18 cellular contexts compared by ENCODE assay signal in genomic region chr13:91154553-91154952, GRCh38.
A peak's percentile ranks its signal among the peaks of the same experiment; 100 is the strongest.
DNase-seq lines count a peak whose midpoint lies in the region; ATAC-seq, FAIRE-seq and TF ChIP-seq lines count a peak whose summit lies in the region.
"Had no signal": no experiment of that assay in that cellular context is flagged by ENCODE, and none has a peak within 500 bp of the region (broad histone marks: within the 10 kb centered on the region; RNA-seq: fewer than 3 reads in every experiment).

No MANE protein-coding gene starts in this region.

- WGBS in mesodermal cell (ENCODE audit: insufficient coverage in 2 of 2), 2 experiments = 47% methylated on average over 3 of the region's 3 CpGs; no CpG with 5 or more reads in 1 of the 2 experiments
- WGBS in mammary epithelial cell (ENCODE audit: low coverage, missing lambda C conversion rate) = 56% methylated on average over 3 of the region's 3 CpGs

- H3K36me3 ChIP-seq in BJ (ENCODE audit: control insufficient read depth, insufficient read depth, low read length) = no peaks in the 10 kb centered on the region
- H3K36me3 ChIP-seq in astrocyte (ENCODE audit: insufficient read depth, low read length) = no peaks in the 10 kb centered on the region
- no peaks in the 10 kb centered on the region for H3K36me3 ChIP-seq in mesodermal cell (ENCODE audit: control insufficient read depth, insufficient read depth, low read length)
- no peaks in the 10 kb centered on the region for H3K36me3 ChIP-seq in mammary epithelial cell (ENCODE audit: insufficient read depth, low read length)
- H3K36me3 ChIP-seq: cardiac muscle cell, vagina had no signal

- POLR2A ChIA-PET in BJ (lab: Charles Lee) = no interaction called here

- H3K4me1 ChIP-seq in astrocyte (ENCODE audit: insufficient read depth, low read length) (no peaks in the 10 kb centered on the region), mesodermal cell (ENCODE audit: control insufficient read depth, insufficient read depth, low read length, poor library complexity, severe bottlenecking) (no peaks in the 10 kb centered on the region), mammary epithelial cell (ENCODE audit: insufficient read depth, low read length) (no peaks in the 10 kb centered on the region)
- H3K4me1 ChIP-seq: vagina had no signal

- H3K27ac ChIP-seq in astrocyte (ENCODE audit: low read depth, low read length) = no peak overlapping the region
- peak overlapping the region; percentile 23 for H3K27ac ChIP-seq in mesodermal cell (ENCODE audit: low read depth, low read length, severe bottlenecking)
- no peak overlapping the region for H3K27ac ChIP-seq in mammary epithelial cell (ENCODE audit: insufficient read depth, low read depth, low read length)
- H3K27ac ChIP-seq: cardiac muscle cell, HL-60, vagina had no signal

- dilution Hi-C loops in mammary epithelial cell (cut with HindIII; ENCODE audit: low sequenced_read_pairs) = no loop called here

- DNase-seq in BJ (ENCODE audit: low read depth) (peak; percentile 19), MV-4-11 (lab: John Stamatoyannopoulos, UW) (peak; percentile 79), astrocyte (ENCODE audit: low read depth) (peak; percentile 55), GM19240 (ENCODE audit: insufficient read length, low spot score) (no peak), mammary epithelial cell (no peak)
- DNase-seq in activated CD4-positive, CD25-positive, alpha-beta regulatory T cell (lab: John Stamatoyannopoulos, UW) = no peak
- DNase-seq: activated naive CD4-positive, alpha-beta T cell treated with anti-CD3 and anti-CD28 coated beads, Interleukin-2, amount 10 ng/mL, durations not matched to agents 7 days and 5 days; hippocampal formation; NCI-H2171; T-helper 9 cell had no signal

- intact Hi-C loops in mammary epithelial cell (cut with micrococcal nuclease) = no loop called here

- peaks cover 12% of the 10 kb centered on the region for H3K4me1 Mint-ChIP-seq in astrocyte (ENCODE audit: low read depth, unreplicated experiment)
- H3K4me1 Mint-ChIP-seq: activated naive CD4-positive, alpha-beta T cell treated with anti-CD3 and anti-CD28 coated beads, Interleukin-2, amount 10 ng/mL, durations not matched to agents 7 days and 5 days; stimulated activated memory B cell treated with anti-CD40 and anti-IgM and Interleukin-4, amounts not matched to agents 10 μg/mL and 1 μg/mL and 100 μg/mL, for 72 hours had no signal

- ATAC-seq in GM21423 (IDR thresholded peaks at IDR 0.05; ENCODE audit: unreplicated experiment) = no peak
- ATAC-seq: Panc1; stimulated activated memory B cell treated with anti-CD40 and anti-IgM and Interleukin-4, amounts not matched to agents 10 μg/mL and 1 μg/mL and 100 μg/mL, for 72 hours had no signal

- H4K20me1 ChIP-seq in astrocyte (ENCODE audit: insufficient read depth, low read length) = no peaks in the 10 kb centered on the region
- no peaks in the 10 kb centered on the region for H4K20me1 ChIP-seq in mammary epithelial cell (ENCODE audit: insufficient read depth, low read length)

- H3K4me2 ChIP-seq in astrocyte (ENCODE audit: low read length) (peak overlapping the region; percentile 50), mammary epithelial cell (ENCODE audit: insufficient read depth, low read depth, low read length) (no peak overlapping the region)

- no peaks in the 10 kb centered on the region for H3K27me3 Mint-ChIP-seq in astrocyte (ENCODE audit: low read depth, unreplicated experiment)
- H3K27me3 Mint-ChIP-seq: activated naive CD4-positive, alpha-beta T cell treated with anti-CD3 and anti-CD28 coated beads, Interleukin-2, amount 10 ng/mL, durations not matched to agents 7 days and 5 days; stimulated activated memory B cell treated with anti-CD40 and anti-IgM and Interleukin-4, amounts not matched to agents 10 μg/mL and 1 μg/mL and 100 μg/mL, for 72 hours had no signal

- TF ChIP-seq CTCF in BJ (IDR thresholded peaks at IDR 0.05; ENCODE audit: insufficient read depth, low read depth, low read length) (no peak), astrocyte (IDR thresholded peaks at IDR 0.05; ENCODE audit: insufficient read depth, low read depth, low read length) (no peak), mammary epithelial cell (conservative IDR thresholded peaks at IDR 0.05 in 1 of 2, IDR thresholded peaks at IDR 0.05 in 1 of 2; ENCODE audit: extremely low read depth in 1 of 2, insufficient read depth in 1 of 2, low read depth in 1 of 2, low read length in 2 of 2) (no peak)

- no peaks in the 10 kb centered on the region for H3K27me3 ChIP-seq in BJ (ENCODE audit: control insufficient read depth, insufficient read depth, low read length)
- H3K27me3 ChIP-seq in astrocyte (ENCODE audit: insufficient read depth, low read length) = no peaks in the 10 kb centered on the region
- H3K27me3 ChIP-seq in mammary epithelial cell (ENCODE audit: insufficient read depth, low read length) = no peaks in the 10 kb centered on the region
- H3K27me3 ChIP-seq: cardiac muscle cell, vagina had no signal

- no peak overlapping the region for H3K4me3 Mint-ChIP-seq in astrocyte (ENCODE audit: unreplicated experiment)
- H3K4me3 Mint-ChIP-seq: activated naive CD4-positive, alpha-beta T cell treated with anti-CD3 and anti-CD28 coated beads, Interleukin-2, amount 10 ng/mL, durations not matched to agents 7 days and 5 days; stimulated activated memory B cell treated with anti-CD40 and anti-IgM and Interleukin-4, amounts not matched to agents 10 μg/mL and 1 μg/mL and 100 μg/mL, for 72 hours had no signal

- H2AFZ ChIP-seq in astrocyte (ENCODE audit: low read depth, low read length) (peak overlapping the region; percentile 50), mammary epithelial cell (ENCODE audit: low read depth, low read length) (no peak overlapping the region)

- no TSS peak for BruUV-seq in mammary epithelial cell (replicated peaks; lab: Mats Ljungman, UMichigan)

- H3K9me3 Mint-ChIP-seq in astrocyte (ENCODE audit: unreplicated experiment) = no peaks in the 10 kb centered on the region
- H3K9me3 Mint-ChIP-seq: activated naive CD4-positive, alpha-beta T cell treated with anti-CD3 and anti-CD28 coated beads, Interleukin-2, amount 10 ng/mL, durations not matched to agents 7 days and 5 days; stimulated activated memory B cell treated with anti-CD40 and anti-IgM and Interleukin-4, amounts not matched to agents 10 μg/mL and 1 μg/mL and 100 μg/mL, for 72 hours had no signal

- no peak overlapping the region for H3K9ac ChIP-seq in astrocyte (ENCODE audit: low read length)
- H3K9ac ChIP-seq in mammary epithelial cell (ENCODE audit: insufficient read depth, low read length) = no peak overlapping the region

- H3K9me3 ChIP-seq in astrocyte (ENCODE audit: insufficient read depth, low read depth, low read length) = no peaks in the 10 kb centered on the region
- no peaks in the 10 kb centered on the region for H3K9me3 ChIP-seq in mesodermal cell (ENCODE audit: control insufficient read depth, low read length)
- no peaks in the 10 kb centered on the region for H3K9me3 ChIP-seq in mammary epithelial cell (replicated peaks; ENCODE audit: insufficient read depth, low read length)
- H3K9me3 ChIP-seq: vagina had no signal

- H3K36me3 Mint-ChIP-seq in astrocyte (ENCODE audit: low read depth, unreplicated experiment) = no peaks in the 10 kb centered on the region
- H3K36me3 Mint-ChIP-seq: activated naive CD4-positive, alpha-beta T cell treated with anti-CD3 and anti-CD28 coated beads, Interleukin-2, amount 10 ng/mL, durations not matched to agents 7 days and 5 days; stimulated activated memory B cell treated with anti-CD40 and anti-IgM and Interleukin-4, amounts not matched to agents 10 μg/mL and 1 μg/mL and 100 μg/mL, for 72 hours had no signal

- FAIRE-seq in astrocyte (lab: Jason Lieb, UNC) = no peak
- FAIRE-seq: G401.6 had no signal

- CTCF ChIA-PET in BJ (lab: Yijun Ruan, JAX) (interaction anchor here (0.9 kb wide), 1 partner anchor 12 kb away, joined by 3 read pairs; no protein-coding TSS in a partner anchor), mammary epithelial cell (lab: Charles Lee; ENCODE audit: low non-redundant PET) (no interaction called here)

- peak overlapping the region; percentile 51 for H3K27ac Mint-ChIP-seq in astrocyte (ENCODE audit: unreplicated experiment)
- H3K27ac Mint-ChIP-seq: activated naive CD4-positive, alpha-beta T cell treated with anti-CD3 and anti-CD28 coated beads, Interleukin-2, amount 10 ng/mL, durations not matched to agents 7 days and 5 days; stimulated activated memory B cell treated with anti-CD40 and anti-IgM and Interleukin-4, amounts not matched to agents 10 μg/mL and 1 μg/mL and 100 μg/mL, for 72 hours had no signal

- in situ Hi-C loops in mammary epithelial cell (cut with MboI; ENCODE audit: low sequenced_read_pairs in 2 of 2) = no loop called here

- H3K79me2 ChIP-seq in astrocyte (ENCODE audit: insufficient read depth, low read length) (no peaks in the 10 kb centered on the region), mammary epithelial cell (ENCODE audit: insufficient read depth, low read length) (no peaks in the 10 kb centered on the region)

- no peak overlapping the region for H3K4me3 ChIP-seq in BJ (ENCODE audit: low read depth, low read length)
- H3K4me3 ChIP-seq in astrocyte (ENCODE audit: insufficient read depth, low read depth, low read length) = no peak overlapping the region
- H3K4me3 ChIP-seq in mesodermal cell (ENCODE audit: extremely low read depth, insufficient read depth, low read length, poor library complexity, severe bottlenecking) = no peak overlapping the region
- no peak overlapping the region for H3K4me3 ChIP-seq in mammary epithelial cell (replicated peaks in 1 of 3; ENCODE audit: insufficient read depth in 1 of 3, low read depth in 2 of 3, low read length in 3 of 3)
- H3K4me3 ChIP-seq: cardiac muscle cell, vagina had no signal

Comparison
In these comparisons a context has a peak if more than half of its experiments do, and no peak if none do; other contexts are left out.
1. DNase-seq: peak in BJ (single experiment), MV-4-11 (single experiment) and astrocyte (single experiment); none in GM19240 (single experiment), mammary epithelial cell (single experiment) and activated CD4-positive, CD25-positive, alpha-beta regulatory T cell (0 of 4).